34 cellular contexts compared by ENCODE assay signal in genomic region chr2:119109823-119110222, GRCh38. TPM values are rescaled to one million over a fixed set of nuclear protein-coding genes. Genes with fewer than 3 reads are reported as not detected.
DNase-seq lines count a peak whose midpoint lies in the region; ATAC-seq and TF ChIP-seq lines count a peak whose summit lies in the region.
"Had no signal": no experiment of that assay in that cellular context is flagged by ENCODE, and none has a peak within 500 bp of the region (broad histone marks: within the 10 kb centered on the region; RNA-seq: fewer than 3 reads in every experiment).

No MANE protein-coding gene starts in this region.

- no peaks in the 10 kb centered on the region for H3K4me1 ChIP-seq in endodermal cell (ENCODE audit: control insufficient read depth, insufficient read depth, low read length)
- H3K4me1 ChIP-seq: body of pancreas, gastroesophageal sphincter, neural progenitor cell, Peyer's patch, right atrium auricular region, upper lobe of left lung had no signal

- no peaks in the 10 kb centered on the region for H3K36me3 ChIP-seq in endodermal cell (ENCODE audit: control insufficient read depth, insufficient read depth, low read length)
- H3K36me3 ChIP-seq: gastroesophageal sphincter, MG63, neural progenitor cell, Peyer's patch, right atrium auricular region, upper lobe of left lung had no signal

- H3K4me3 Mint-ChIP-seq in endodermal cell (no peak overlapping the region), osteocyte (ENCODE audit: unreplicated experiment) (no peak overlapping the region)
- no peak overlapping the region for H3K4me3 Mint-ChIP-seq in activated CD4-positive, alpha-beta T cell treated with anti-CD3 and anti-CD28 coated beads, Interleukin-2, amount 10 ng/mL, durations not matched to agents 7 days and 5 days
- H3K4me3 Mint-ChIP-seq: activated CD4-positive, alpha-beta T cell treated with anti-CD3 and anti-CD28 coated beads for 36 hours; activated T-helper 17 cell treated with anti-CD3 and anti-CD28 coated beads, Interleukin-2, amount 50 U/mL, for 72 hours; neural progenitor cell had no signal

- H3K27ac Mint-ChIP-seq in endodermal cell (no peak overlapping the region), osteocyte (ENCODE audit: unreplicated experiment) (no peak overlapping the region)
- no peak overlapping the region for H3K27ac Mint-ChIP-seq in activated CD4-positive, alpha-beta T cell treated with anti-CD3 and anti-CD28 coated beads, Interleukin-2, amount 10 ng/mL, durations not matched to agents 7 days and 5 days
- H3K27ac Mint-ChIP-seq: activated CD4-positive, alpha-beta T cell treated with anti-CD3 and anti-CD28 coated beads for 36 hours; activated T-helper 17 cell treated with anti-CD3 and anti-CD28 coated beads, Interleukin-2, amount 50 U/mL, for 72 hours; neural progenitor cell had no signal

- CTCF ChIA-PET in activated CD4-positive, alpha-beta T cell treated with anti-CD3 and anti-CD28 coated beads, Interleukin-2, amount 10 ng/mL, durations not matched to agents 7 days and 5 days (lab: Charles Lee): no interaction called here

- peaks cover 4% of the 10 kb centered on the region for H3K36me3 Mint-ChIP-seq in endodermal cell (ENCODE audit: low read depth)
- peaks cover 4% of the 10 kb centered on the region for H3K36me3 Mint-ChIP-seq in osteocyte (ENCODE audit: unreplicated experiment)
- no peaks in the 10 kb centered on the region for H3K36me3 Mint-ChIP-seq in activated CD4-positive, alpha-beta T cell treated with anti-CD3 and anti-CD28 coated beads, Interleukin-2, amount 10 ng/mL, durations not matched to agents 7 days and 5 days (ENCODE audit: low read depth)
- H3K36me3 Mint-ChIP-seq: neural progenitor cell had no signal

- POLR2A ChIA-PET in activated CD4-positive, alpha-beta T cell treated with anti-CD3 and anti-CD28 coated beads, Interleukin-2, amount 10 ng/mL, durations not matched to agents 7 days and 5 days (lab: Charles Lee): no interaction called here

- no peak for ATAC-seq in GM18498 (IDR thresholded peaks at IDR 0.05; ENCODE audit: unreplicated experiment)
- ATAC-seq: activated CD4-positive, alpha-beta T cell treated with anti-CD3 and anti-CD28 coated beads for 36 hours; activated T-helper 17 cell treated with anti-CD3 and anti-CD28 coated beads, Interleukin-2, amount 50 U/mL, for 72 hours; body of pancreas; gastroesophageal sphincter; left lobe of liver had no signal

- no peak overlapping the region for H3K9ac ChIP-seq in endodermal cell (ENCODE audit: extremely low read depth, low read length, poor library complexity, severe bottlenecking)
- H3K9ac ChIP-seq: neural progenitor cell had no signal

- peaks cover 3% of the 10 kb centered on the region for H3K4me1 Mint-ChIP-seq in endodermal cell
- H3K4me1 Mint-ChIP-seq in osteocyte (ENCODE audit: unreplicated experiment): no peaks in the 10 kb centered on the region
- H3K4me1 Mint-ChIP-seq in activated CD4-positive, alpha-beta T cell treated with anti-CD3 and anti-CD28 coated beads, Interleukin-2, amount 10 ng/mL, durations not matched to agents 7 days and 5 days: no peaks in the 10 kb centered on the region
- H3K4me1 Mint-ChIP-seq: activated CD4-positive, alpha-beta T cell treated with anti-CD3 and anti-CD28 coated beads for 36 hours; activated T-helper 17 cell treated with anti-CD3 and anti-CD28 coated beads, Interleukin-2, amount 50 U/mL, for 72 hours had no signal

- H3K27me3 Mint-ChIP-seq in endodermal cell (ENCODE audit: insufficient read depth) (peaks cover 21% of the 10 kb centered on the region), osteocyte (ENCODE audit: unreplicated experiment) (no peaks in the 10 kb centered on the region)
- no peaks in the 10 kb centered on the region for H3K27me3 Mint-ChIP-seq in activated CD4-positive, alpha-beta T cell treated with anti-CD3 and anti-CD28 coated beads, Interleukin-2, amount 10 ng/mL, durations not matched to agents 7 days and 5 days

- H3K27me3 ChIP-seq in endodermal cell (ENCODE audit: control insufficient read depth, insufficient read depth, low read length, poor library complexity, severe bottlenecking): peaks cover 13% of the 10 kb centered on the region
- H3K27me3 ChIP-seq: body of pancreas, MG63, neural progenitor cell, Peyer's patch, right atrium auricular region, upper lobe of left lung had no signal

- TF ChIP-seq CTCF in endodermal cell (conservative IDR thresholded peaks at IDR 0.05) (no peak), osteocyte (IDR thresholded peaks at IDR 0.05) (no peak)

- DNase-seq in NCI-H2081 (lab: John Stamatoyannopoulos, UW) (peak; percentile 20 to 41), NCI-H2081 treated with DMSO at 0.1 percent for 48 hours (lab: John Stamatoyannopoulos, UW) (no peak), NCI-H526 (lab: John Stamatoyannopoulos, UW) (peak; percentile 63 to 80), endodermal cell (peak; percentile 49), osteocyte (ENCODE audit: extremely low spot score, unreplicated experiment) (peak; percentile 6), SK-N-DZ (ENCODE audit: low spot score) (no peak)
- no peak for DNase-seq in activated CD4-positive, alpha-beta T cell treated with anti-CD3 and anti-CD28 coated beads, Interleukin-2, amount 10 ng/mL, durations not matched to agents 7 days and 5 days
- DNase-seq: activated CD4-positive, alpha-beta T cell treated with anti-CD3 and anti-CD28 coated beads for 36 hours; activated naive CD4-positive, alpha-beta T cell treated with anti-CD3 and anti-CD28 coated beads, Interleukin-2, amount 50 U/mL, for 16 hours; body of pancreas; C1 segment of cervical spinal cord; cerebellar nuclear complex; hippocampal formation; KBM-7; MG63; NCI-H510A treated with DMSO at 0.1 percent for 48 hours; Peyer's patch; SIG-M5; stimulated activated naive CD4-positive, alpha-beta T cell; SW 1271; upper lobe of left lung had no signal

- peaks cover 16% of the 10 kb centered on the region for H3K9me3 Mint-ChIP-seq in endodermal cell
- peaks cover 7% of the 10 kb centered on the region for H3K9me3 Mint-ChIP-seq in osteocyte (ENCODE audit: unreplicated experiment)
- no peaks in the 10 kb centered on the region for H3K9me3 Mint-ChIP-seq in activated CD4-positive, alpha-beta T cell treated with anti-CD3 and anti-CD28 coated beads, Interleukin-2, amount 10 ng/mL, durations not matched to agents 7 days and 5 days

- no peak overlapping the region for H3K27ac ChIP-seq in endodermal cell (ENCODE audit: low read depth, low read length)
- H3K27ac ChIP-seq: 22Rv1, body of pancreas, gastroesophageal sphincter, neural progenitor cell, Peyer's patch, right atrium auricular region, upper lobe of left lung had no signal

- 47 to 56% methylated on average over 2 to 3 of the region's 3 CpGs for WGBS in endodermal cell (ENCODE audit: insufficient coverage in 1 of 2, insufficient read length in 1 of 2), 2 experiments

- H3K9me3 ChIP-seq in endodermal cell (ENCODE audit: control insufficient read depth, low read length): peaks cover 16% of the 10 kb centered on the region
- H3K9me3 ChIP-seq: MG63, right atrium auricular region had no signal

- H3K4me3 ChIP-seq in endodermal cell (ENCODE audit: low read length): no peak overlapping the region
- H3K4me3 ChIP-seq: body of pancreas, gastroesophageal sphincter, MG63, neural progenitor cell, Peyer's patch, right atrium auricular region, smooth muscle cell, upper lobe of left lung had no signal

RNA-seq across cellular contexts. Expression of gene C1QL2, which starts 48.7 kb away (rescaled TPM):
- not detected for total RNA-seq in endodermal cell
- polyA plus RNA-seq in endodermal cell (2013, experiment 1 of 2): not detected
- not detected for polyA plus RNA-seq in endodermal cell (2013, experiment 2 of 2)
- not detected in 2 replicates for total RNA-seq in osteocyte
- polyA plus RNA-seq in SK-N-DZ (2014; cell fraction: cytosol; rRNA removed): not detected in 2 replicates
- polyA plus RNA-seq in SK-N-DZ (2014; cell fraction: nucleus; rRNA removed): not detected in 2 replicates
- total RNA-seq in activated CD4-positive, alpha-beta T cell treated with anti-CD3 and anti-CD28 coated beads, Interleukin-2, amount 10 ng/mL, durations not matched to agents 7 days and 5 days: not detected
- total RNA-seq: activated CD4-positive, alpha-beta T cell treated with anti-CD3 and anti-CD28 coated beads for 36 hours; activated T-helper 17 cell treated with anti-CD3 and anti-CD28 coated beads, Interleukin-2, amount 50 U/mL, for 72 hours; dermis microvascular lymphatic vessel endothelial cell; fibroblast of lung; G401; gastroesophageal sphincter; H4; left lobe of liver; mesenteric fat pad; Peyer's patch; right atrium auricular region; smooth muscle cell; upper lobe of left lung had no signal
- polyA plus RNA-seq: fibroblast of lung, smooth muscle cell had no signal

Comparison
In these comparisons a context has a peak if more than half of its experiments do, and no peak if none do; other contexts are left out.
1. DNase-seq: peak in NCI-H2081 (2 of 2), NCI-H526 (2 of 2), endodermal cell (single experiment) and osteocyte (single experiment); none in NCI-H2081 treated with DMSO at 0.1 percent for 48 hours (single experiment), SK-N-DZ (single experiment) and activated CD4-positive, alpha-beta T cell treated with anti-CD3 and anti-CD28 coated beads, Interleukin-2, amount 10 ng/mL, durations not matched to agents 7 days and 5 days (single experiment).